In genomic region chr2:162520959-162521358, GRCh38 we compare ENCODE assay signal across 24 cellular contexts.
"Had no signal": no experiment of that assay in that cellular context is flagged by ENCODE, and none has a peak within 500 bp of the region (broad histone marks: within the 10 kb centered on the region; RNA-seq: fewer than 3 reads in every experiment).

No MANE protein-coding gene starts in this region.

- H3K4me3 Mint-ChIP-seq: activated CD4-positive, alpha-beta memory T cell treated with anti-CD3 and anti-CD28 coated beads for 36 hours; activated CD4-positive, alpha-beta T cell treated with anti-CD3 and anti-CD28 coated beads, Interleukin-2, amount 10 ng/mL, durations not matched to agents 24 days and 14 days; activated naive CD4-positive, alpha-beta T cell treated with anti-CD3 and anti-CD28 coated beads, Interleukin-2, amount 10 ng/mL, durations not matched to agents 7 days and 5 days; activated naive CD8-positive, alpha-beta T cell treated with anti-CD3 and anti-CD28 coated beads, Interleukin-2, amount 10 ng/mL, durations not matched to agents 7 days and 5 days; activated T-cell treated with anti-CD3 and anti-CD28 coated beads, Interleukin-2, amount 50 U/mL, for 24 hours; mesothelial cell of epicardium; naive B cell; nephron progenitor cell; stimulated activated effector memory CD8-positive, alpha-beta T cell treated with anti-CD3 and anti-CD28 coated beads, Interleukin-12 subunit alpha, Interleukin-12 subunit beta, amount 100 ng/mL, for 72 hours; stimulated activated naive CD8-positive, alpha-beta T cell treated with anti-CD3 and anti-CD28 coated beads, Interleukin-15, Interleukin-2, amounts not matched to agents 100 ng/mL and 50 ng/mL, for 24 hours had no signal

- DNase-seq: activated CD4-positive, alpha-beta memory T cell treated with anti-CD3 and anti-CD28 coated beads for 36 hours; activated CD4-positive, alpha-beta T cell treated with anti-CD3 and anti-CD28 coated beads, Interleukin-2, amount 10 ng/mL, durations not matched to agents 24 days and 14 days; activated CD4-positive, CD25-positive, alpha-beta regulatory T cell treated with anti-CD3 and anti-CD28 coated beads, Interleukin-2, amount 50 U/mL, for 72 hours; activated CD8-positive, alpha-beta memory T cell treated with anti-CD3 and anti-CD28 coated beads, Interleukin-2, amount 50 U/mL, for 48 hours; activated gamma-delta T cell; activated naive CD4-positive, alpha-beta T cell treated with anti-CD3 and anti-CD28 coated beads, Interleukin-2, amount 10 ng/mL, durations not matched to agents 7 days and 5 days; activated naive CD8-positive, alpha-beta T cell treated with anti-CD3 and anti-CD28 coated beads, Interleukin-2, amount 10 ng/mL, durations not matched to agents 7 days and 5 days; activated T-cell treated with anti-CD3 and anti-CD28 coated beads, Interleukin-2, amount 50 U/mL, for 24 hours; amygdala; central memory CD4-positive, alpha-beta T cell; foreskin keratinocyte; heart right ventricle; left colon; naive B cell; nephron progenitor cell; ovary; retina; sigmoid colon; small intestine; stimulated activated CD4-positive, alpha-beta T cell treated with anti-CD3 and anti-CD28 coated beads, Interleukin-4, amount 100 ng/mL, for 24 hours had no signal

- H3K4me1 Mint-ChIP-seq: activated CD4-positive, alpha-beta T cell treated with anti-CD3 and anti-CD28 coated beads, Interleukin-2, amount 10 ng/mL, durations not matched to agents 24 days and 14 days; activated naive CD4-positive, alpha-beta T cell treated with anti-CD3 and anti-CD28 coated beads, Interleukin-2, amount 10 ng/mL, durations not matched to agents 7 days and 5 days; activated naive CD8-positive, alpha-beta T cell treated with anti-CD3 and anti-CD28 coated beads, Interleukin-2, amount 10 ng/mL, durations not matched to agents 7 days and 5 days; mesothelial cell of epicardium; naive B cell; stimulated activated effector memory CD8-positive, alpha-beta T cell treated with anti-CD3 and anti-CD28 coated beads, Interleukin-12 subunit alpha, Interleukin-12 subunit beta, amount 100 ng/mL, for 72 hours had no signal

- H3K27ac Mint-ChIP-seq: activated CD4-positive, alpha-beta memory T cell treated with anti-CD3 and anti-CD28 coated beads for 36 hours; activated CD4-positive, alpha-beta T cell treated with anti-CD3 and anti-CD28 coated beads, Interleukin-2, amount 10 ng/mL, durations not matched to agents 24 days and 14 days; activated naive CD4-positive, alpha-beta T cell treated with anti-CD3 and anti-CD28 coated beads, Interleukin-2, amount 10 ng/mL, durations not matched to agents 7 days and 5 days; activated naive CD8-positive, alpha-beta T cell treated with anti-CD3 and anti-CD28 coated beads, Interleukin-2, amount 10 ng/mL, durations not matched to agents 7 days and 5 days; activated T-cell treated with anti-CD3 and anti-CD28 coated beads, Interleukin-2, amount 50 U/mL, for 24 hours; mesothelial cell of epicardium; naive B cell; nephron progenitor cell; progenitor cell of endocrine pancreas; stimulated activated effector memory CD8-positive, alpha-beta T cell treated with anti-CD3 and anti-CD28 coated beads, Interleukin-12 subunit alpha, Interleukin-12 subunit beta, amount 100 ng/mL, for 72 hours; stimulated activated naive CD8-positive, alpha-beta T cell treated with anti-CD3 and anti-CD28 coated beads, Interleukin-15, Interleukin-2, amounts not matched to agents 100 ng/mL and 50 ng/mL, for 24 hours had no signal

- H3K9me3 Mint-ChIP-seq: activated CD4-positive, alpha-beta memory T cell treated with anti-CD3 and anti-CD28 coated beads for 36 hours; activated CD4-positive, alpha-beta T cell treated with anti-CD3 and anti-CD28 coated beads, Interleukin-2, amount 10 ng/mL, durations not matched to agents 24 days and 14 days; activated naive CD4-positive, alpha-beta T cell treated with anti-CD3 and anti-CD28 coated beads, Interleukin-2, amount 10 ng/mL, durations not matched to agents 7 days and 5 days had no signal

- H3K27me3 Mint-ChIP-seq: activated CD4-positive, alpha-beta memory T cell treated with anti-CD3 and anti-CD28 coated beads for 36 hours; activated CD4-positive, alpha-beta T cell treated with anti-CD3 and anti-CD28 coated beads, Interleukin-2, amount 10 ng/mL, durations not matched to agents 24 days and 14 days; activated naive CD4-positive, alpha-beta T cell treated with anti-CD3 and anti-CD28 coated beads, Interleukin-2, amount 10 ng/mL, durations not matched to agents 7 days and 5 days; activated naive CD8-positive, alpha-beta T cell treated with anti-CD3 and anti-CD28 coated beads, Interleukin-2, amount 10 ng/mL, durations not matched to agents 7 days and 5 days; activated T-cell treated with anti-CD3 and anti-CD28 coated beads, Interleukin-2, amount 50 U/mL, for 24 hours; naive B cell; progenitor cell of endocrine pancreas; stimulated activated naive CD8-positive, alpha-beta T cell treated with anti-CD3 and anti-CD28 coated beads, Interleukin-15, Interleukin-2, amounts not matched to agents 100 ng/mL and 50 ng/mL, for 24 hours had no signal

- H3K36me3 Mint-ChIP-seq: activated CD4-positive, alpha-beta memory T cell treated with anti-CD3 and anti-CD28 coated beads for 36 hours; activated naive CD4-positive, alpha-beta T cell treated with anti-CD3 and anti-CD28 coated beads, Interleukin-2, amount 10 ng/mL, durations not matched to agents 7 days and 5 days; activated naive CD8-positive, alpha-beta T cell treated with anti-CD3 and anti-CD28 coated beads, Interleukin-2, amount 10 ng/mL, durations not matched to agents 7 days and 5 days; mesothelial cell of epicardium; naive B cell; stimulated activated effector memory CD8-positive, alpha-beta T cell treated with anti-CD3 and anti-CD28 coated beads, Interleukin-12 subunit alpha, Interleukin-12 subunit beta, amount 100 ng/mL, for 72 hours had no signal

- ATAC-seq: foreskin keratinocyte; heart right ventricle; left colon; stimulated activated effector memory CD8-positive, alpha-beta T cell treated with anti-CD3 and anti-CD28 coated beads, Interleukin-12 subunit alpha, Interleukin-12 subunit beta, amount 100 ng/mL, for 72 hours had no signal
